In genomic region chrX:119067023-119067739, GRCh38 we compare ENCODE assay signal across 8 cellular contexts. TPM values are rescaled to one million over a fixed set of nuclear protein-coding genes. Genes with fewer than 3 reads are reported as not detected.
DNase-seq lines count a peak whose midpoint lies in the region; ATAC-seq and TF ChIP-seq lines count a peak whose summit lies in the region.

No MANE protein-coding gene starts in this region.

- no peaks in the 10 kb centered on the region for H3K79me2 ChIP-seq in mammary epithelial cell (ENCODE audit: insufficient read depth, low read length)

- peaks cover 2% of the 10 kb centered on the region for H3K4me1 Mint-ChIP-seq in T-helper 17 cell

- intact Hi-C loops in mammary epithelial cell (cut with micrococcal nuclease): loop anchor here (1.0 to 5.0 kb wide), 4 partner anchors 62 to 425 kb away; no protein-coding TSS in a partner anchor

- CTCF ChIA-PET in mammary epithelial cell (lab: Charles Lee; ENCODE audit: low non-redundant PET): interaction anchor here (0.6 to 0.8 kb wide), 7 partner anchors 59 to 483 kb away, joined by 3 to 10 read pairs (median 7); no protein-coding TSS in a partner anchor

- H3K9ac ChIP-seq in mammary epithelial cell (ENCODE audit: insufficient read depth, low read length): no peak overlapping the region

- H3K36me3 ChIP-seq in MG63 (no peaks in the 10 kb centered on the region), mammary epithelial cell (ENCODE audit: insufficient read depth, low read length) (no peaks in the 10 kb centered on the region), kidney epithelial cell (ENCODE audit: control insufficient read depth, insufficient read depth, low read length) (no peaks in the 10 kb centered on the region)

- dilution Hi-C loops in mammary epithelial cell (cut with HindIII; ENCODE audit: low sequenced_read_pairs): no loop called here

- 0% methylated on average over 4 of the region's 7 CpGs for WGBS in mammary epithelial cell (ENCODE audit: low coverage, missing lambda C conversion rate)

- H4K20me1 ChIP-seq in mammary epithelial cell (ENCODE audit: insufficient read depth, low read length): no peaks in the 10 kb centered on the region

- no peaks in the 10 kb centered on the region for H3K27me3 ChIP-seq in MG63
- no peaks in the 10 kb centered on the region for H3K27me3 ChIP-seq in mammary epithelial cell (ENCODE audit: insufficient read depth, low read length)
- no peaks in the 10 kb centered on the region for H3K27me3 ChIP-seq in kidney epithelial cell (ENCODE audit: control insufficient read depth, insufficient read depth, low read length)

- H3K9me3 ChIP-seq in MG63 (no peaks in the 10 kb centered on the region), T-helper 17 cell (ENCODE audit: control insufficient read depth, low read length, poor library complexity, severe bottlenecking) (no peaks in the 10 kb centered on the region), mammary epithelial cell (replicated peaks; ENCODE audit: insufficient read depth, low read length) (no peaks in the 10 kb centered on the region)

- H3K27ac ChIP-seq in mammary epithelial cell (ENCODE audit: insufficient read depth, low read depth, low read length): no peak overlapping the region

- H3K4me3 Mint-ChIP-seq in T-helper 17 cell: no peak overlapping the region

- no peaks in the 10 kb centered on the region for H3K36me3 Mint-ChIP-seq in T-helper 17 cell (ENCODE audit: low read depth)

- H3K27me3 Mint-ChIP-seq in T-helper 17 cell: no peaks in the 10 kb centered on the region

- in situ Hi-C loops in mammary epithelial cell (cut with MboI; ENCODE audit: low sequenced_read_pairs in 2 of 2): loop anchor here in 1 of 2 donors (10.0 kb wide), 1 partner anchor 212 kb away; no protein-coding TSS in a partner anchor

- H3K4me2 ChIP-seq in mammary epithelial cell (ENCODE audit: insufficient read depth, low read depth, low read length): no peak overlapping the region

- ATAC-seq in T-helper 17 cell: peak; percentile 71

- H2AFZ ChIP-seq in mammary epithelial cell (ENCODE audit: low read depth, low read length): no peak overlapping the region

- peak; percentile 50 for DNase-seq in NCI-H82 (lab: John Stamatoyannopoulos, UW)
- no peak for DNase-seq in NCI-H82 treated with DMSO at 0.1 percent for 48 hours (lab: John Stamatoyannopoulos, UW; ENCODE audit: unreplicated experiment)
- peak; percentile 30 for DNase-seq in MG63
- peak in 1 of 3 donors; percentile 6 for DNase-seq in T-helper 17 cell
- peak; percentile 27 for DNase-seq in mammary epithelial cell
- no peak for DNase-seq in kidney epithelial cell (ENCODE audit: low read depth)
- peak; percentile 49 for DNase-seq in stimulated activated CD4-positive, alpha-beta T cell treated with anti-CD3 and anti-CD28 coated beads, Interleukin-4, amount 100 ng/mL, for 24 hours
- DNase-seq in effector CD4-positive, alpha-beta T cell: no peak

- TF ChIP-seq CTCF in mammary epithelial cell (conservative IDR thresholded peaks at IDR 0.05 in 1 of 2, IDR thresholded peaks at IDR 0.05 in 1 of 2; ENCODE audit: extremely low read depth in 1 of 2, insufficient read depth in 1 of 2, low read depth in 1 of 2, low read length in 2 of 2) (peak; percentile 59 to 68), kidney epithelial cell (IDR thresholded peaks at IDR 0.05; ENCODE audit: insufficient read depth, low read length, poor library complexity, severe bottlenecking) (peak; percentile 57)

- BruUV-seq in mammary epithelial cell (replicated peaks; lab: Mats Ljungman, UMichigan): no TSS peak

- H3K4me3 ChIP-seq in MG63 (no peak overlapping the region), mammary epithelial cell (replicated peaks in 1 of 3; ENCODE audit: insufficient read depth in 1 of 3, low read depth in 2 of 3, low read length in 3 of 3) (no peak overlapping the region), kidney epithelial cell (ENCODE audit: low read depth, low read length) (no peak overlapping the region)

- H3K27ac Mint-ChIP-seq in T-helper 17 cell: no peak overlapping the region

- no peaks in the 10 kb centered on the region for H3K4me1 ChIP-seq in mammary epithelial cell (ENCODE audit: insufficient read depth, low read length)

RNA-seq across cellular contexts. Expression of gene CT47C1, which starts 5.6 kb away (rescaled TPM):
- not detected in 2 replicates for total RNA-seq in MG63 (2014; rRNA removed; shearing (Covaris generic); ENCODE audit: low replicate concordance)
- not detected for total RNA-seq in T-helper 17 cell
- not detected for total RNA-seq in mammary epithelial cell
- polyA plus RNA-seq in mammary epithelial cell: not detected
- polyA minus RNA-seq in mammary epithelial cell: not detected
- total RNA-seq in kidney epithelial cell: not detected in 2 replicates

Comparison
In these comparisons a context has a peak if more than half of its experiments do, and no peak if none do; other contexts are left out.
1. DNase-seq: peak in NCI-H82 (single experiment), MG63 (single experiment), mammary epithelial cell (single experiment) and stimulated activated CD4-positive, alpha-beta T cell treated with anti-CD3 and anti-CD28 coated beads, Interleukin-4, amount 100 ng/mL, for 24 hours (single experiment); none in NCI-H82 treated with DMSO at 0.1 percent for 48 hours (single experiment), kidney epithelial cell (single experiment) and effector CD4-positive, alpha-beta T cell (single experiment).